In genomic region chr5:74865293-74865798, GRCh38 we compare ENCODE assay signal across 8 cellular contexts. TPM values are rescaled to one million over a fixed set of nuclear protein-coding genes. Genes with fewer than 3 reads are reported as not detected.
DNase-seq lines count a peak whose midpoint lies in the region; ATAC-seq and TF ChIP-seq lines count a peak whose summit lies in the region.

No MANE protein-coding gene starts in this region.

- no peak overlapping the region for H3K27ac ChIP-seq in iPS DF 6.9 (ENCODE audit: low read length)
- H3K27ac ChIP-seq in spleen: peak overlapping the region in 5 of 8 donors; percentile 68 to 83 (median 74)

- TF ChIP-seq POLR2A in spleen (IDR thresholded peaks at IDR 0.05): no peak

- H3K27me3 ChIP-seq in iPS DF 6.9 (ENCODE audit: control insufficient read depth, insufficient read depth, low read length): no peaks in the 10 kb centered on the region
- peaks cover 0 to 36% (median 21%) of the 10 kb centered on the region in 7 donors for H3K27me3 ChIP-seq in spleen (replicated peaks in 1 of 7)

- WGBS in iPS DF 6.9 (ENCODE audit: insufficient coverage, insufficient read length): no CpG with 5 or more reads among the region's 23 CpGs
- 23 to 36% (median 28%) methylated on average over 17 to 23 of the region's 23 CpGs for WGBS in spleen, 5 donors

- H3K4me1 Mint-ChIP-seq in activated CD8-positive, alpha-beta T cell treated with anti-CD3 and anti-CD28 coated beads for 36 hours (ENCODE audit: low read depth): peaks cover 31% of the 10 kb centered on the region

- CTCF ChIA-PET in activated CD8-positive, alpha-beta T cell treated with anti-CD3 and anti-CD28 coated beads for 36 hours (lab: Charles Lee): no interaction called here

- peak overlapping the region; percentile 96 for H3K27ac Mint-ChIP-seq in activated CD8-positive, alpha-beta T cell treated with anti-CD3 and anti-CD28 coated beads for 36 hours

- POLR2A ChIA-PET in activated CD8-positive, alpha-beta T cell treated with anti-CD3 and anti-CD28 coated beads for 36 hours (lab: Charles Lee): interaction anchor here (1.0 to 1.8 kb wide), 2 partner anchors 22 to 371 kb away, joined by 3 to 4 read pairs; partner anchors contain the start of gene ANKRD31

- H3K4me3 ChIP-seq in iPS DF 6.9 (ENCODE audit: low read length): peak overlapping the region; percentile 78
- peak overlapping the region; percentile 42 to 83 (median 65) for H3K4me3 ChIP-seq in spleen

- H3K9me3 Mint-ChIP-seq in activated CD8-positive, alpha-beta T cell treated with anti-CD3 and anti-CD28 coated beads for 36 hours: no peaks in the 10 kb centered on the region

- no peaks in the 10 kb centered on the region for H3K36me3 ChIP-seq in iPS DF 6.9 (ENCODE audit: control insufficient read depth, insufficient read depth, low read length)
- no peaks in the 10 kb centered on the region for H3K36me3 ChIP-seq in spleen

- DNase-seq in A172 (ENCODE audit: low spot score): peak; percentile 8
- no peak for DNase-seq in activated CD8-positive, alpha-beta T cell treated with anti-CD3 and anti-CD28 coated beads for 36 hours
- no peak for DNase-seq in iPS DF 6.9 (ENCODE audit: low read depth, low spot score)
- DNase-seq in spleen: no peak
- no peak for DNase-seq in GM10266 (ENCODE audit: extremely low spot score)
- DNase-seq in NCI-H345 treated with DMSO at 0.1 percent for 48 hours (lab: John Stamatoyannopoulos, UW; ENCODE audit: unreplicated experiment): no peak
- no peak for DNase-seq in AG08396 (ENCODE audit: low spot score)

- H3K9me3 ChIP-seq in iPS DF 6.9 (ENCODE audit: control insufficient read depth, insufficient read depth, low read length) (no peaks in the 10 kb centered on the region), spleen (no peaks in the 10 kb centered on the region)

- intact Hi-C loops in activated CD8-positive, alpha-beta T cell treated with anti-CD3 and anti-CD28 coated beads for 36 hours (cut with micrococcal nuclease): no loop called here
- intact Hi-C loops in spleen (cut with DNase I; ENCODE audit: low total_unique reads): no loop called here

- ATAC-seq in GM19351 (IDR thresholded peaks at IDR 0.05; ENCODE audit: unreplicated experiment): peak; percentile 17
- no peak for ATAC-seq in activated CD8-positive, alpha-beta T cell treated with anti-CD3 and anti-CD28 coated beads for 36 hours

- H3K4me1 ChIP-seq in iPS DF 6.9 (ENCODE audit: control insufficient read depth, insufficient read depth, low read length) (peaks cover 4% of the 10 kb centered on the region; the same call in 1 of the 2 replicates), spleen (peaks cover 0 to 24% (median 12%) of the 10 kb centered on the region in 6 donors)

- peaks cover 3% of the 10 kb centered on the region for H3K36me3 Mint-ChIP-seq in activated CD8-positive, alpha-beta T cell treated with anti-CD3 and anti-CD28 coated beads for 36 hours (ENCODE audit: low read depth)

- TF ChIP-seq CTCF in activated CD8-positive, alpha-beta T cell treated with anti-CD3 and anti-CD28 coated beads for 36 hours (IDR thresholded peaks at IDR 0.05): no peak
- TF ChIP-seq CTCF in spleen (IDR thresholded peaks at IDR 0.05 in 8 of 11, conservative IDR thresholded peaks at IDR 0.05 in 3 of 11): no peak
- TF ChIP-seq CTCF in GM10266 (IDR thresholded peaks at IDR 0.05; ENCODE audit: control insufficient read depth, insufficient read depth, low read depth, missing control alignments): no peak

- H3K4me3 Mint-ChIP-seq in activated CD8-positive, alpha-beta T cell treated with anti-CD3 and anti-CD28 coated beads for 36 hours: peak overlapping the region; percentile 90

- no peaks in the 10 kb centered on the region for H3K27me3 Mint-ChIP-seq in activated CD8-positive, alpha-beta T cell treated with anti-CD3 and anti-CD28 coated beads for 36 hours

RNA-seq across cellular contexts. Expression of gene FAM169A, which starts 0.8 kb away (rescaled TPM):
- 28.3 and 33.0 TPM in 2 replicates for total RNA-seq in A172 (2014; rRNA removed; shearing (Covaris generic))
- 10 to 100 TPM; 10.4 to 11.5 TPM for total RNA-seq in activated CD8-positive, alpha-beta T cell treated with anti-CD3 and anti-CD28 coated beads for 36 hours
- total RNA-seq in spleen: 10 to 100 TPM in 2 of 7 donors, 1 to 10 TPM in 5; 7.3 to 16.8 (median 8.1) TPM
- 1 to 10 TPM; 1.1 to 1.7 (median 1.5) TPM for polyA plus RNA-seq in spleen
